Comparison of ENCODE assay signal across 23 cellular contexts in genomic region chr1:7517611-7518330, GRCh38.
DNase-seq lines count a peak whose midpoint lies in the region; ATAC-seq and TF ChIP-seq lines count a peak whose summit lies in the region.
"Had no signal": no experiment of that assay in that cellular context is flagged by ENCODE, and none has a peak within 500 bp of the region (broad histone marks: within the 10 kb centered on the region; RNA-seq: fewer than 3 reads in every experiment).

No MANE protein-coding gene starts in this region.

- peaks cover 9% of the 10 kb centered on the region for H3K4me1 ChIP-seq in psoas muscle
- no peaks in the 10 kb centered on the region for H3K4me1 ChIP-seq in mucosa of descending colon (ENCODE audit: low read depth)
- H3K4me1 ChIP-seq: BLaER1, SJSA1 had no signal

- intact Hi-C loops in Right ventricle myocardium superior (cut with DNase I), result no loop called here
- intact Hi-C loops in left ventricle myocardium superior (cut with micrococcal nuclease), result no loop called here
- intact Hi-C loops in psoas muscle (cut with DNase I), result no loop called here
- intact Hi-C loops in mucosa of descending colon (cut with DNase I, micrococcal nuclease), result no loop called here

- H3K4me3 ChIP-seq in psoas muscle, result no peak overlapping the region
- H3K4me3 ChIP-seq in mucosa of descending colon, result no peak overlapping the region
- no peak overlapping the region for H3K4me3 ChIP-seq in brain microvascular endothelial cell (ENCODE audit: low read depth, low read length)
- H3K4me3 ChIP-seq: BLaER1, GM23248, SJSA1 had no signal

- no peak overlapping the region for H3K27ac ChIP-seq in psoas muscle
- H3K27ac ChIP-seq in brain microvascular endothelial cell, result no peak overlapping the region
- H3K27ac ChIP-seq: BLaER1, GM23248, SJSA1 had no signal

- WGBS in psoas muscle, 3 donors, result 32 to 43% (median 34%) methylated on average over 10 of the region's 10 CpGs

- H3K36me3 ChIP-seq in psoas muscle (ENCODE audit: insufficient read depth in 1 of 2, low read depth in 1 of 2), result no peaks in the 10 kb centered on the region
- H3K36me3 ChIP-seq in mucosa of descending colon (ENCODE audit: low read depth), result no peaks in the 10 kb centered on the region
- no peaks in the 10 kb centered on the region for H3K36me3 ChIP-seq in brain microvascular endothelial cell (replicated peaks)
- H3K36me3 ChIP-seq: BLaER1, SJSA1 had no signal

- H3K9me3 ChIP-seq in psoas muscle (no peaks in the 10 kb centered on the region), mucosa of descending colon (no peaks in the 10 kb centered on the region)
- H3K9me3 ChIP-seq: BLaER1, SJSA1 had no signal

- ATAC-seq in Right ventricle myocardium superior (ENCODE audit: poor library complexity), result peak; percentile 91
- peak; percentile 92 for ATAC-seq in left ventricle myocardium superior
- peak; percentile 71 to 89 (median 80) for ATAC-seq in psoas muscle
- no peak for ATAC-seq in mucosa of descending colon
- ATAC-seq in GM19023 (IDR thresholded peaks at IDR 0.05; ENCODE audit: unreplicated experiment), result no peak
- ATAC-seq: HepG2, PC-3 had no signal

- peak; percentile 57 for DNase-seq in NCI-H187 treated with DMSO at 0.1 percent for 48 hours (lab: John Stamatoyannopoulos, UW)
- no peak for DNase-seq in Right ventricle myocardium superior
- peak; percentile 42 for DNase-seq in left ventricle myocardium superior
- DNase-seq in psoas muscle, result peak in 1 of 2 donors; percentile 44
- DNase-seq in mucosa of descending colon, result no peak
- DNase-seq in brain microvascular endothelial cell, result no peak
- no peak for DNase-seq in EL
- DNase-seq: CD4-positive, CD25-positive, alpha-beta regulatory T cell; DMS79 treated with DMSO at 0.1 percent for 48 hours; GM23248; H7; Karpas-422; NCI-H1092; NCI-H1417 treated with DMSO at 0.1 percent for 48 hours; NCI-H446; NCI-H524 treated with DMSO at 0.1 percent for 48 hours; NCI-H774; NK-92 treated with Interleukin-12 subunit alpha and Interleukin-12 subunit beta, amount 100 ng/mL, for 24 hours; PC-3 had no signal

- H3K27me3 ChIP-seq in psoas muscle (ENCODE audit: insufficient read depth in 3 of 3, low read length in 2 of 3) (no peaks in the 10 kb centered on the region), brain microvascular endothelial cell (replicated peaks) (no peaks in the 10 kb centered on the region)
- H3K27me3 ChIP-seq: BLaER1 had no signal

- TF ChIP-seq CTCF in psoas muscle (IDR thresholded peaks at IDR 0.05) (no peak), mucosa of descending colon (IDR thresholded peaks at IDR 0.05) (no peak), brain microvascular endothelial cell (IDR thresholded peaks at IDR 0.05; ENCODE audit: low read depth, low read length, missing control alignments) (no peak)

- in situ Hi-C loops in brain microvascular endothelial cell (cut with HindIII; ENCODE audit: low pct_ligation_motif_present, low sequenced_read_pairs), result no loop called here

Comparison
In these comparisons a context has a peak if more than half of its experiments do, and no peak if none do; other contexts are left out.
1. DNase-seq: peak in NCI-H187 treated with DMSO at 0.1 percent for 48 hours (single experiment) and left ventricle myocardium superior (single experiment); none in Right ventricle myocardium superior (single experiment), mucosa of descending colon (0 of 3), brain microvascular endothelial cell (single experiment) and EL (single experiment).
2. ATAC-seq: peak in Right ventricle myocardium superior (single experiment), left ventricle myocardium superior (single experiment) and psoas muscle (4 of 4); none in mucosa of descending colon (single experiment) and GM19023 (single experiment).